ENCODE assay signal across 34 cellular contexts in genomic region chr6:14835122-14835521, GRCh38.
"Had no signal": no experiment of that assay in that cellular context is flagged by ENCODE, and none has a peak within 500 bp of the region (broad histone marks: within the 10 kb centered on the region; RNA-seq: fewer than 3 reads in every experiment).

No MANE protein-coding gene starts in this region.

- DNase-seq: Karpas-422, Kasumi-1, KG1, MG63, MM.1S, MV-4-11, NCI-H1048, NCI-H1092, NCI-H1092 treated with DMSO at 0.1 percent for 48 hours, NCI-H1105, NCI-H1105 treated with DMSO at 0.1 percent for 48 hours, NCI-H1417, NCI-H1417 treated with DMSO at 0.1 percent for 48 hours, NCI-H1436, NCI-H1436 treated with DMSO at 0.1 percent for 48 hours, NCI-H146, NCI-H1694, NCI-H1694 treated with DMSO at 0.1 percent for 48 hours, NCI-H187, NCI-H187 treated with DMSO at 0.1 percent for 48 hours, NCI-H1930, NCI-H2029, NCI-H2029 treated with DMSO at 0.1 percent for 48 hours, NCI-H2081, NCI-H2081 treated with DMSO at 0.1 percent for 48 hours, NCI-H2107, NCI-H2171, NCI-H2171 treated with DMSO at 0.1 percent for 48 hours, NCI-H2227 treated with DMSO at 0.1 percent for 48 hours, NCI-H226, NCI-H345, NCI-H446, NCI-H446 treated with DMSO at 0.1 percent for 48 hours had no signal

- H3K9me3 ChIP-seq: MG63 had no signal

- H3K4me3 ChIP-seq: MG63 had no signal

- H3K36me3 ChIP-seq: MG63 had no signal

- H3K27ac ChIP-seq: KMS-11 had no signal

- H3K27me3 ChIP-seq: MG63 had no signal
